26 cellular contexts compared by ENCODE assay signal in the genomic region with DNA sequence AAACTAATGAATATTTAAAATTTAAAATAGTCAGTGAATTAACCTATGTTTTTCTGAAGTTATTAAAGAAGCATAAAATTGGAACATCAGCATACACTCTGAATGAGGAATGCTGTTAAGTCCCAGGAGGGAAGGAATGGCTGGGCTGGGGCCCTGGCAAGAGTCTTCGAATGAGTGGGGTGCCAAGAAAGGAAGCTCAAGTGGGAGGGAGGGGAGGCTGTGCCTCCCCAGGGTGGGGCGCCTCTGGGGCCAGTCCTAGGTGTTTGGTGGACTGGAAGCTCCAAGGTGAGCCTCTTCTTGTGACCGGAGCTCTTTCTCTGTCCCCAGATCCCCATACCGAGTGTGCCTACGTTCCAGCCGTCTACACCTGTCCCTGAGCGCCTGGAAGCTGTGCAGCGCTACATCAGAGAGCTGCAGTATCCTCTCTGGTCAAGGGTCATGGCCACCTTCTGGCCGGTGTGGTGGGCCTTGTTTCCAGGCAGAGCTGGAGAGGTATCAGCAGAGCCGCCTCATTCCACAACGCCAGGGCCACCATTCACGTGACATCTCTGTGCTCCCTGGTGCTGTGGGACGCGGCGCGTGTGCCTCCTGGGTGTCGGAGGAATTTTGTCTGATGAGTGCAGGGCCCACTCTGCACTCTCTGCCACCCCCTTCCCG. TPM values are rescaled to one million over a fixed set of nuclear protein-coding genes. Genes with fewer than 3 reads are reported as not detected.
DNase-seq lines count a peak whose midpoint lies in the region; ATAC-seq, FAIRE-seq and TF ChIP-seq lines count a peak whose summit lies in the region.
"Had no signal": no experiment of that assay in that cellular context is flagged by ENCODE, and none has a peak within 500 bp of the region (broad histone marks: within the 10 kb centered on the region; RNA-seq: fewer than 3 reads in every experiment).

No MANE protein-coding gene starts in this region.

- no peak overlapping the region for H3K9ac ChIP-seq in HepG2 (ENCODE audit: insufficient read depth, low read depth, low read length)
- H3K9ac ChIP-seq: GM23248 had no signal

- BruUV-seq in HepG2 (replicated peaks; lab: Mats Ljungman, UMichigan) = no TSS peak

- no peaks in the 10 kb centered on the region for H4K20me1 ChIP-seq in HepG2 (ENCODE audit: insufficient read depth, low read length)

- peak overlapping the region; percentile 54 to 94 for H3K27ac Mint-ChIP-seq in effector memory CD8-positive, alpha-beta T cell
- H3K27ac Mint-ChIP-seq in neural crest cell (ENCODE audit: unreplicated experiment) = no peak overlapping the region

- DNase-seq in HepG2 (ENCODE audit: low spot score) (no peak), right lobe of liver (no peak), neural crest cell (ENCODE audit: low read depth, low spot score) (no peak), aorta (peak; percentile 40 to 61), urothelium cell line (ENCODE audit: low spot score) (no peak), upper lobe of left lung (no peak)
- no peak for DNase-seq in effector memory CD8-positive, alpha-beta T cell
- DNase-seq: activated naive CD8-positive, alpha-beta T cell treated with anti-CD3 and anti-CD28 coated beads, Interleukin-2, amount 10 ng/mL, durations not matched to agents 7 days and 5 days; CD8-positive, alpha-beta memory T cell; GM23248; MM.1S; NCI-H1436; NCI-H69; nucleus accumbens; retina; SIG-M5 had no signal

- TF ChIP-seq CTCF in HepG2 (CRISPR knock-in tag; IDR thresholded peaks at IDR 0.05) = no peak
- TF ChIP-seq CTCF in right lobe of liver (IDR thresholded peaks at IDR 0.05) = no peak
- TF ChIP-seq CTCF in neural crest cell (conservative IDR thresholded peaks at IDR 0.05) = no peak
- TF ChIP-seq CTCF in upper lobe of left lung (IDR thresholded peaks at IDR 0.05) = no peak

- H3K4me3 ChIP-seq in HepG2 (replicated peaks in 1 of 3; ENCODE audit: insufficient read depth in 1 of 3, low read depth in 2 of 3, low read length in 3 of 3) (no peak overlapping the region), right lobe of liver (no peak overlapping the region), aorta (ENCODE audit: low read length in 2 of 2) (no peak overlapping the region), upper lobe of left lung (no peak overlapping the region)
- H3K4me3 ChIP-seq: GM23248, heart left ventricle, suprapubic skin had no signal

- H3K79me2 ChIP-seq in HepG2 (ENCODE audit: insufficient read depth, low read length) = no peaks in the 10 kb centered on the region

- no peaks in the 10 kb centered on the region for H3K9me3 ChIP-seq in HepG2 (ENCODE audit: low read length)
- no peaks in the 10 kb centered on the region for H3K9me3 ChIP-seq in right lobe of liver
- no peaks in the 10 kb centered on the region for H3K9me3 ChIP-seq in aorta (ENCODE audit: control insufficient read depth, low read length)
- H3K9me3 ChIP-seq in upper lobe of left lung = no peaks in the 10 kb centered on the region
- H3K9me3 ChIP-seq: heart left ventricle, suprapubic skin had no signal

- FAIRE-seq in HepG2 (lab: Jason Lieb, UNC) (no peak), urothelium cell line (lab: Jason Lieb, UNC) (no peak)
- FAIRE-seq: colon, GM12892, GM19239 had no signal

- no peak overlapping the region for H2AFZ ChIP-seq in HepG2 (ENCODE audit: low read length)
- H2AFZ ChIP-seq: GM23248 had no signal

- intact Hi-C loops in HepG2 (cut with micrococcal nuclease; ENCODE audit: unreplicated experiment) = no loop called here
- intact Hi-C loops in right lobe of liver (cut with DNase I) = no loop called here
- intact Hi-C loops in aorta (cut with DNase I) = loop anchor here in 1 of 2 donors (5.0 kb wide), 1 partner anchor 43 kb away; the partner anchor contains the start of gene ANGEL1

- H3K27ac ChIP-seq in HepG2 (ENCODE audit: extremely low read length, insufficient read depth, low read length) (no peak overlapping the region), right lobe of liver (no peak overlapping the region), aorta (ENCODE audit: low read depth in 1 of 2, low read length in 2 of 2) (no peak overlapping the region), upper lobe of left lung (peak overlapping the region in 2 of 4 donors; percentile 24 to 80)
- H3K27ac ChIP-seq: GM23248, suprapubic skin had no signal

- H3K4me1 ChIP-seq in HepG2 (ENCODE audit: insufficient read depth, low read length) (peaks cover 20% of the 10 kb centered on the region), right lobe of liver (peaks cover 0 to 5% (median 0%) of the 10 kb centered on the region in 4 donors), aorta (ENCODE audit: control insufficient read depth in 1 of 2, insufficient read depth in 2 of 2, low read length in 2 of 2) (peaks cover 0 to 4% of the 10 kb centered on the region in 2 donors), upper lobe of left lung (peaks cover 38 to 54% (median 41%) of the 10 kb centered on the region in 4 donors)

- TF ChIP-seq POLR2A in HepG2 (IDR thresholded peaks at IDR 0.05; ENCODE audit: insufficient read depth in 1 of 2, low read depth in 2 of 2, low read length in 2 of 2) = no peak
- no peak for TF ChIP-seq POLR2A in right lobe of liver (IDR thresholded peaks at IDR 0.05)
- TF ChIP-seq POLR2A in upper lobe of left lung (IDR thresholded peaks at IDR 0.05) = no peak

- H3K4me1 Mint-ChIP-seq in effector memory CD8-positive, alpha-beta T cell (ENCODE audit: low read depth in 2 of 2) = peaks cover 6 to 19% of the 10 kb centered on the region in 2 donors
- peaks cover 50% of the 10 kb centered on the region for H3K4me1 Mint-ChIP-seq in neural crest cell

- in situ Hi-C loops in HepG2 (cut with HindIII; ENCODE audit: extremely low pct_ligation_motif_present, low pct_unique_long_range_greater_than_20kb) = no loop called here

- no peak for TF ChIP-seq RAD21 in HepG2 (CRISPR knock-in tag; IDR thresholded peaks at IDR 0.05)

- ATAC-seq in HepG2 = no peak
- ATAC-seq in right lobe of liver = no peak
- ATAC-seq in effector memory CD8-positive, alpha-beta T cell (replicated peaks) = no peak
- no peak for ATAC-seq in aorta (ENCODE audit: low FRiP score)
- ATAC-seq in GM21360 (IDR thresholded peaks at IDR 0.05; ENCODE audit: unreplicated experiment) = no peak
- ATAC-seq in upper lobe of left lung (ENCODE audit: low FRiP score in 2 of 2) = no peak
- ATAC-seq: heart left ventricle had no signal

- CTCF ChIA-PET in HepG2 (lab: Yijun Ruan, JAX; ENCODE audit: low intra/inter-chr PET ratio, low total read pairs) = no interaction called here

- H3K4me2 ChIP-seq in HepG2 (ENCODE audit: low read depth, low read length) = no peak overlapping the region

- no peak overlapping the region for H3K4me3 Mint-ChIP-seq in effector memory CD8-positive, alpha-beta T cell
- peak overlapping the region; percentile 15 for H3K4me3 Mint-ChIP-seq in neural crest cell
- H3K4me3 Mint-ChIP-seq: activated naive CD8-positive, alpha-beta T cell treated with anti-CD3 and anti-CD28 coated beads, Interleukin-2, amount 10 ng/mL, durations not matched to agents 7 days and 5 days had no signal

- TF ChIP-seq EP300 in HepG2 (IDR thresholded peaks at IDR 0.05; ENCODE audit: low read depth in 2 of 2, low read length in 2 of 2) (no peak), HepG2 (CRISPR knock-in tag; IDR thresholded peaks at IDR 0.05; ENCODE audit: borderline replicate concordance) (no peak), upper lobe of left lung (IDR thresholded peaks at IDR 0.05) (no peak)

- H3K27me3 ChIP-seq in HepG2 (ENCODE audit: control insufficient read depth in 1 of 2, insufficient read depth in 2 of 2, low read length in 2 of 2) = peaks cover 1 to 12% of the 10 kb centered on the region in 2 experiments; a peak in 3 of 5 replicates
- H3K27me3 ChIP-seq in right lobe of liver = no peaks in the 10 kb centered on the region
- H3K27me3 ChIP-seq in aorta (ENCODE audit: control insufficient read depth in 1 of 2, insufficient read depth in 2 of 2, low read length in 1 of 2) = no peaks in the 10 kb centered on the region
- H3K27me3 ChIP-seq in upper lobe of left lung = no peaks in the 10 kb centered on the region
- H3K27me3 ChIP-seq: heart left ventricle, suprapubic skin had no signal

- peaks cover 0 to 6% of the 10 kb centered on the region in 2 donors for H3K27me3 Mint-ChIP-seq in effector memory CD8-positive, alpha-beta T cell
- no peaks in the 10 kb centered on the region for H3K27me3 Mint-ChIP-seq in neural crest cell (ENCODE audit: low read depth)

- 50% methylated on average over 10 of the region's 18 CpGs for WGBS in HepG2 (ENCODE audit: low lambda C conversion rate)
- WGBS in right lobe of liver (ENCODE audit: insufficient coverage, low coverage, low lambda C conversion rate, missing lambda C conversion rate) = 64% methylated on average over 7 of the region's 18 CpGs
- WGBS in aorta, 2 donors = 81 to 86% methylated on average over 18 of the region's 18 CpGs
- 85 to 94% methylated on average over 7 to 18 of the region's 18 CpGs for WGBS in upper lobe of left lung, 2 donors

- H3K36me3 ChIP-seq in HepG2 (replicated peaks in 1 of 2; ENCODE audit: control insufficient read depth in 1 of 2, insufficient read depth in 2 of 2, low read length in 2 of 2) = no peaks in the 10 kb centered on the region
- H3K36me3 ChIP-seq in right lobe of liver = no peaks in the 10 kb centered on the region
- no peaks in the 10 kb centered on the region for H3K36me3 ChIP-seq in aorta (ENCODE audit: control insufficient read depth in 1 of 2, insufficient read depth in 2 of 2, low read length in 1 of 2)
- H3K36me3 ChIP-seq in upper lobe of left lung = no peaks in the 10 kb centered on the region
- H3K36me3 ChIP-seq: suprapubic skin had no signal

- POLR2A ChIA-PET in HepG2 (lab: Yijun Ruan, JAX) = no interaction called here

- H3K9me3 Mint-ChIP-seq in effector memory CD8-positive, alpha-beta T cell = no peaks in the 10 kb centered on the region
- H3K9me3 Mint-ChIP-seq in neural crest cell = no peaks in the 10 kb centered on the region
- H3K9me3 Mint-ChIP-seq: activated naive CD8-positive, alpha-beta T cell treated with anti-CD3 and anti-CD28 coated beads, Interleukin-2, amount 10 ng/mL, durations not matched to agents 7 days and 5 days; CD8-positive, alpha-beta memory T cell had no signal

- H3K36me3 Mint-ChIP-seq in effector memory CD8-positive, alpha-beta T cell (ENCODE audit: insufficient read depth) = peaks cover 5% of the 10 kb centered on the region
- H3K36me3 Mint-ChIP-seq in neural crest cell (ENCODE audit: low read depth) = peaks cover 3% of the 10 kb centered on the region
- H3K36me3 Mint-ChIP-seq: activated naive CD8-positive, alpha-beta T cell treated with anti-CD3 and anti-CD28 coated beads, Interleukin-2, amount 10 ng/mL, durations not matched to agents 7 days and 5 days had no signal

RNA-seq across cellular contexts. Expression of gene VASH1, which starts 8.5 kb away (rescaled TPM):
- total RNA-seq in HepG2 (2016; rRNA removed; fragmentation: Illumina TruSeq; extraction: Trizol) = 0.18 and 0.24 TPM in 2 replicates
- not detected in 2 replicates for total RNA-seq in HepG2 (2016; cell fraction: cytosol; rRNA removed; fragmentation: Illumina TruSeq; extraction: Trizol; ENCODE audit: low read depth)
- total RNA-seq in HepG2 (2016; cell fraction: insoluble cytoplasmic fraction; rRNA removed; fragmentation: Illumina TruSeq; extraction: Trizol) = 0.12 and 0.17 TPM in 2 replicates
- total RNA-seq in HepG2 (2016; cell fraction: membrane; rRNA removed; fragmentation: Illumina TruSeq; extraction: Trizol) = 0.10 and 0.15 TPM in 2 replicates
- total RNA-seq in HepG2 (2016; cell fraction: nucleus; rRNA removed; fragmentation: Illumina TruSeq; extraction: Trizol) = 0.34 and 0.43 TPM in 2 replicates
- polyA plus RNA-seq in HepG2 (2011; rRNA removed) = 0.11 and 0.42 TPM in 2 replicates
- 0.15 and 0.32 TPM in 2 replicates for polyA plus RNA-seq in HepG2 (2011; cell fraction: cytosol; rRNA removed)
- polyA plus RNA-seq in HepG2 (2011; cell fraction: nucleus; rRNA removed) = 0.71 and 0.77 TPM in 2 replicates
- 0.28 and 0.65 TPM in 2 replicates for polyA plus RNA-seq in HepG2 (2012)
- 0.10 TPM in 1 of 2 replicates, not detected in the other for polyA plus RNA-seq in HepG2 (2016; cell fraction: cytosol; fragmentation: Illumina TruSeq; extraction: Trizol; ENCODE audit: low read depth)
- 0.24 and 0.26 TPM in 2 replicates for polyA plus RNA-seq in HepG2 (2016; cell fraction: insoluble cytoplasmic fraction; fragmentation: Illumina TruSeq; extraction: Trizol; ENCODE audit: low read depth)
- polyA plus RNA-seq in HepG2 (2016; cell fraction: membrane; fragmentation: Illumina TruSeq; extraction: Trizol; ENCODE audit: low read depth) = 0.21 TPM in 1 of 2 replicates, not detected in the other
- polyA plus RNA-seq in HepG2 (2016; cell fraction: nucleus; fragmentation: Illumina TruSeq; extraction: Trizol; ENCODE audit: insufficient read depth, low read depth) = 0.43 and 0.83 TPM in 2 replicates
- 0.28 TPM in 1 of 2 replicates, not detected in the other for polyA minus RNA-seq in HepG2 (2011; rRNA and poly(A)+ RNA removed; ENCODE audit: low replicate concordance)
- 0.18 and 0.69 TPM in 2 replicates for polyA minus RNA-seq in HepG2 (2011; cell fraction: cytosol; rRNA and poly(A)+ RNA removed)
- polyA minus RNA-seq in HepG2 (2011; cell fraction: nucleus; rRNA and poly(A)+ RNA removed) = 0.50 and 0.64 TPM in 2 replicates
- total RNA-seq in right lobe of liver = 10 to 100 TPM in 1 of 6 experiments, 1 to 10 TPM in 5; 2.0 to 12.3 (median 4.6) TPM
- 68.1 and 72.0 TPM in 2 replicates for total RNA-seq in neural crest cell
- 10 to 100 TPM; 16.1 to 42.7 TPM for total RNA-seq in aorta
- 10 to 100 TPM; 13.6 to 26.9 TPM for polyA plus RNA-seq in aorta
- 10 to 100 TPM; 12.0 to 53.5 (median 28.2) TPM for total RNA-seq in upper lobe of left lung
- total RNA-seq: OCI-LY7 had no signal

RNA-seq across cellular contexts. Expression of gene ANGEL1, which starts 42.9 kb away (rescaled TPM):
- 9.0 and 14.3 TPM in 2 replicates for total RNA-seq in HepG2 (2016; rRNA removed; fragmentation: Illumina TruSeq; extraction: Trizol)
- 2.0 and 2.3 TPM in 2 replicates for total RNA-seq in HepG2 (2016; cell fraction: cytosol; rRNA removed; fragmentation: Illumina TruSeq; extraction: Trizol; ENCODE audit: low read depth)
- total RNA-seq in HepG2 (2016; cell fraction: insoluble cytoplasmic fraction; rRNA removed; fragmentation: Illumina TruSeq; extraction: Trizol) = 7.0 and 14.3 TPM in 2 replicates
- 4.2 and 4.3 TPM in 2 replicates for total RNA-seq in HepG2 (2016; cell fraction: membrane; rRNA removed; fragmentation: Illumina TruSeq; extraction: Trizol)
- total RNA-seq in HepG2 (2016; cell fraction: nucleus; rRNA removed; fragmentation: Illumina TruSeq; extraction: Trizol) = 17.7 and 19.8 TPM in 2 replicates
- 20.1 and 22.0 TPM in 2 replicates for polyA plus RNA-seq in HepG2 (2011; rRNA removed)
- 14.1 and 15.1 TPM in 2 replicates for polyA plus RNA-seq in HepG2 (2011; cell fraction: cytosol; rRNA removed)
- polyA plus RNA-seq in HepG2 (2011; cell fraction: nucleus; rRNA removed) = 24.3 and 28.3 TPM in 2 replicates
- polyA plus RNA-seq in HepG2 (2012) = 9.5 and 10.1 TPM in 2 replicates
- 1.2 and 1.4 TPM in 2 replicates for polyA plus RNA-seq in HepG2 (2016; cell fraction: cytosol; fragmentation: Illumina TruSeq; extraction: Trizol; ENCODE audit: low read depth)
- polyA plus RNA-seq in HepG2 (2016; cell fraction: insoluble cytoplasmic fraction; fragmentation: Illumina TruSeq; extraction: Trizol; ENCODE audit: low read depth) = 5.4 and 6.6 TPM in 2 replicates
- 1.6 and 1.7 TPM in 2 replicates for polyA plus RNA-seq in HepG2 (2016; cell fraction: membrane; fragmentation: Illumina TruSeq; extraction: Trizol; ENCODE audit: low read depth)
- 20.3 and 21.5 TPM in 2 replicates for polyA plus RNA-seq in HepG2 (2016; cell fraction: nucleus; fragmentation: Illumina TruSeq; extraction: Trizol; ENCODE audit: insufficient read depth, low read depth)
- polyA minus RNA-seq in HepG2 (2011; rRNA and poly(A)+ RNA removed; ENCODE audit: low replicate concordance) = 49.6 and 66.8 TPM in 2 replicates
- 12.2 and 12.8 TPM in 2 replicates for polyA minus RNA-seq in HepG2 (2011; cell fraction: cytosol; rRNA and poly(A)+ RNA removed)
- 26.4 and 31.6 TPM in 2 replicates for polyA minus RNA-seq in HepG2 (2011; cell fraction: nucleus; rRNA and poly(A)+ RNA removed)
- total RNA-seq in right lobe of liver = 10 to 100 TPM in 5 of 6 experiments, 1 to 10 TPM in 1; 9.3 to 17.8 (median 14.4) TPM
- 37.2 and 38.8 TPM in 2 replicates for total RNA-seq in neural crest cell
- total RNA-seq in aorta = 10 to 100 TPM; 17.1 to 32.2 TPM
- 1 to 10 TPM; 1.1 to 9.7 TPM for polyA plus RNA-seq in aorta
- 10 to 100 TPM; 13.8 to 35.6 (median 23.6) TPM for total RNA-seq in upper lobe of left lung

RNA-seq across cellular contexts. Expression of gene LRRC74A, which starts 56.4 kb away (rescaled TPM):
- total RNA-seq in HepG2 (2016; rRNA removed; fragmentation: Illumina TruSeq; extraction: Trizol) (not detected in 2 replicates), right lobe of liver (not detected), neural crest cell (not detected in 2 replicates), aorta (not detected), upper lobe of left lung (not detected)
- not detected in 2 replicates for total RNA-seq in HepG2 (2016; cell fraction: cytosol; rRNA removed; fragmentation: Illumina TruSeq; extraction: Trizol; ENCODE audit: low read depth)
- total RNA-seq in HepG2 (2016; cell fraction: insoluble cytoplasmic fraction; rRNA removed; fragmentation: Illumina TruSeq; extraction: Trizol) = not detected in 2 replicates
- total RNA-seq in HepG2 (2016; cell fraction: membrane; rRNA removed; fragmentation: Illumina TruSeq; extraction: Trizol) = not detected in 2 replicates
- not detected in 2 replicates for total RNA-seq in HepG2 (2016; cell fraction: nucleus; rRNA removed; fragmentation: Illumina TruSeq; extraction: Trizol)
- polyA plus RNA-seq in HepG2 (2011; rRNA removed) (not detected in 2 replicates), aorta (1 to 10 TPM in 1 of 2 donors, not detected in 1; 4.4 TPM)
- polyA plus RNA-seq in HepG2 (2011; cell fraction: cytosol; rRNA removed) = not detected in 2 replicates
- not detected in 2 replicates for polyA plus RNA-seq in HepG2 (2011; cell fraction: nucleus; rRNA removed)
- not detected in 2 replicates for polyA plus RNA-seq in HepG2 (2012)
- polyA plus RNA-seq in HepG2 (2016; cell fraction: cytosol; fragmentation: Illumina TruSeq; extraction: Trizol; ENCODE audit: low read depth) = not detected in 2 replicates
- not detected in 2 replicates for polyA plus RNA-seq in HepG2 (2016; cell fraction: insoluble cytoplasmic fraction; fragmentation: Illumina TruSeq; extraction: Trizol; ENCODE audit: low read depth)
- not detected in 2 replicates for polyA plus RNA-seq in HepG2 (2016; cell fraction: membrane; fragmentation: Illumina TruSeq; extraction: Trizol; ENCODE audit: low read depth)
- not detected in 2 replicates for polyA plus RNA-seq in HepG2 (2016; cell fraction: nucleus; fragmentation: Illumina TruSeq; extraction: Trizol; ENCODE audit: insufficient read depth, low read depth)
- not detected in 2 replicates for polyA minus RNA-seq in HepG2 (2011; rRNA and poly(A)+ RNA removed; ENCODE audit: low replicate concordance)
- polyA minus RNA-seq in HepG2 (2011; cell fraction: cytosol; rRNA and poly(A)+ RNA removed) = not detected in 2 replicates
- not detected in 2 replicates for polyA minus RNA-seq in HepG2 (2011; cell fraction: nucleus; rRNA and poly(A)+ RNA removed)
- total RNA-seq: activated CD8-positive, alpha-beta memory T cell treated with anti-CD3 and anti-CD28 coated beads for 36 hours; activated naive CD8-positive, alpha-beta T cell treated with anti-CD3 and anti-CD28 coated beads, Interleukin-2, amount 10 ng/mL, durations not matched to agents 7 days and 5 days; CD8-positive, alpha-beta memory T cell; GM23248; heart left ventricle; lower leg skin; OCI-LY7; suprapubic skin; T-helper 2 cell treated with Interferon-gamma antibody and Interleukin-4, amounts not matched to agents 100 ng/mL and 5 ng/mL, for 36 hours had no signal
- polyA plus RNA-seq: CD8-positive, alpha-beta memory T cell; GM23248; heart left ventricle had no signal

Comparison
In these comparisons a context has a peak if more than half of its experiments do, and no peak if none do; other contexts are left out.
1. DNase-seq: peak in aorta (2 of 2); none in HepG2 (single experiment), right lobe of liver (0 of 3), effector memory CD8-positive, alpha-beta T cell (0 of 3), neural crest cell (single experiment), urothelium cell line (single experiment) and upper lobe of left lung (0 of 2).